ENCODE assay signal across 12 cellular contexts in the genomic region with DNA sequence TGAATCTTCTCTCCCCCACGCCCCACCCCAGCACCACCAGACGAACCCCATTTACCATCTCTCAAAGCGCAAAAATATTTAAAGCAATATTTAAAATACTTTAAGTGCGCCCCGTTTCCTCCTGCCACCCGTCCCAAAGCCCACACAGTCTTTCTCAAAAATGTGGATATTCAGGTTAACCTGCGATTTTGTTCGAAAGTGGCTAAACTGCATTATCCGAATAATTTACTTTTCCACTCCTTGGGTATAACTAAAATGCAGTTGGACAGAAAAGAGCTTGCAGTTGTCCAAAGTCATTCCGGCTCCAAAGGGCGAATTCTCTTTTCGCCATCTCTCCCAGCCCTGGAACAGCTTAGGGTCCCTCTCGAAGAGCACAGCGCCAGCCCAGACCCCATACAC. TPM values are rescaled to one million over a fixed set of nuclear protein-coding genes. Genes with fewer than 3 reads are reported as not detected.
DNase-seq lines count a peak whose midpoint lies in the region; ATAC-seq, FAIRE-seq and TF ChIP-seq lines count a peak whose summit lies in the region.
"Had no signal": no experiment of that assay in that cellular context is flagged by ENCODE, and none has a peak within 500 bp of the region (broad histone marks: within the 10 kb centered on the region; RNA-seq: fewer than 3 reads in every experiment).

No MANE protein-coding gene starts in this region.

- peak overlapping the region; percentile 78 for H3K4me2 ChIP-seq in keratinocyte (ENCODE audit: control insufficient read depth, extremely low read depth, insufficient read depth, low read depth, low read length)
- H3K4me2 ChIP-seq: KMS-11 had no signal

- no peak for TF ChIP-seq POLR2A in breast epithelium (IDR thresholded peaks at IDR 0.05)

- no peak for ATAC-seq in thoracic aorta (ENCODE audit: insufficient number of reproducible peaks, low FRiP score, low read depth)
- no peak for ATAC-seq in GM18870 (IDR thresholded peaks at IDR 0.05; ENCODE audit: unreplicated experiment)

- TF ChIP-seq CTCF in breast epithelium (IDR thresholded peaks at IDR 0.05) (no peak), MCF 10A (IDR thresholded peaks at IDR 0.05; ENCODE audit: unreplicated experiment) (no peak), brain (conservative IDR thresholded peaks at IDR 0.05) (no peak), keratinocyte (optimal IDR thresholded peaks at IDR 0.05 in 1 of 3, IDR thresholded peaks at IDR 0.05 in 1 of 3, conservative IDR thresholded peaks at IDR 0.05 in 1 of 3; ENCODE audit: extremely low read depth in 1 of 3, insufficient read depth in 2 of 3, low read length in 3 of 3) (no peak), thoracic aorta (IDR thresholded peaks at IDR 0.05) (no peak)

- CTCF ChIA-PET in MCF 10A (lab: Yijun Ruan, JAX), result interaction anchor here (0.7 to 1.5 kb wide), 2 partner anchors 12 to 27 kb away, joined by 3 to 6 read pairs; no protein-coding TSS in a partner anchor

- H3K4me3 Mint-ChIP-seq in MCF 10A (ENCODE audit: unreplicated experiment) (no peak overlapping the region), brain (peak overlapping the region; percentile 83 to 91 (median 86))

- H3K27me3 ChIP-seq in breast epithelium (peaks cover 0 to 24% of the 10 kb centered on the region in 2 donors), keratinocyte (ENCODE audit: control insufficient read depth, extremely low read depth, insufficient read depth, low read length) (peaks cover 24% of the 10 kb centered on the region), thoracic aorta (replicated peaks; ENCODE audit: insufficient read depth) (no peaks in the 10 kb centered on the region)

- peak overlapping the region in 2 of 3 donors; percentile 45 to 66 for H3K4me3 ChIP-seq in breast epithelium
- peak overlapping the region; percentile 33 to 68 (median 59) for H3K4me3 ChIP-seq in keratinocyte (ENCODE audit: control insufficient read depth in 2 of 3, extremely low read depth in 1 of 3, insufficient read depth in 2 of 3, low read depth in 1 of 3, low read length in 3 of 3)
- H3K4me3 ChIP-seq in thoracic aorta, result peak overlapping the region; percentile 62

- peak overlapping the region; percentile 78 for H2AFZ ChIP-seq in keratinocyte (ENCODE audit: control insufficient read depth, low read length)

- H3K4me1 ChIP-seq in breast epithelium, result no peaks in the 10 kb centered on the region
- peaks cover 3% of the 10 kb centered on the region for H3K4me1 ChIP-seq in keratinocyte (ENCODE audit: control insufficient read depth, extremely low read depth, insufficient read depth, low read length)
- peaks cover 5 to 11% of the 10 kb centered on the region in 2 donors for H3K4me1 ChIP-seq in thoracic aorta (ENCODE audit: control insufficient read depth in 1 of 2, low read depth in 2 of 2)

- BruUV-seq in MCF 10A (replicated peaks; lab: Mats Ljungman, UMichigan), result no TSS peak

- H3K27ac ChIP-seq in breast epithelium (no peak overlapping the region), keratinocyte (ENCODE audit: control insufficient read depth, insufficient read depth, low read length) (no peak overlapping the region), thoracic aorta (no peak overlapping the region)
- H3K27ac ChIP-seq: KMS-11 had no signal

- no peaks in the 10 kb centered on the region for H3K79me2 ChIP-seq in keratinocyte (ENCODE audit: control insufficient read depth, insufficient read depth, low read length)

- H3K27me3 Mint-ChIP-seq in MCF 10A (ENCODE audit: insufficient read depth, unreplicated experiment) (no peaks in the 10 kb centered on the region), brain (peaks cover 72% of the 10 kb centered on the region)

- H3K9me1 ChIP-seq in keratinocyte (ENCODE audit: control insufficient read depth, extremely low read depth, insufficient read depth, low read length), result no peaks in the 10 kb centered on the region

- no peak for DNase-seq in breast epithelium (ENCODE audit: low spot score in 2 of 2)
- DNase-seq in MCF 10A (ENCODE audit: unreplicated experiment), result no peak
- no peak for DNase-seq in keratinocyte (ENCODE audit: low read depth, low spot score)
- no peak for DNase-seq in thoracic aorta (ENCODE audit: low spot score)
- DNase-seq in AG08396 (ENCODE audit: low spot score), result no peak
- no peak for DNase-seq in NK-92 (lab: John Stamatoyannopoulos, UW; ENCODE audit: unreplicated experiment)
- DNase-seq: NCI-H510A; stimulated activated CD4-positive, alpha-beta T cell treated with anti-CD3 and anti-CD28 coated beads, Interleukin-4, amount 100 ng/mL, for 4 hours had no signal

- no peak overlapping the region for H3K27ac Mint-ChIP-seq in MCF 10A (ENCODE audit: low read depth, unreplicated experiment)
- no peak overlapping the region for H3K27ac Mint-ChIP-seq in brain

- H3K4me1 Mint-ChIP-seq in MCF 10A (ENCODE audit: insufficient read depth, unreplicated experiment) (peaks cover 9% of the 10 kb centered on the region), brain (peaks cover 5% of the 10 kb centered on the region)

- intact Hi-C loops in breast epithelium (cut with DNase I; ENCODE audit: low total_unique reads) (no loop called here), MCF 10A (cut with micrococcal nuclease) (no loop called here)

- H3K36me3 ChIP-seq in breast epithelium (no peaks in the 10 kb centered on the region), keratinocyte (ENCODE audit: control insufficient read depth in 2 of 2, extremely low read depth in 1 of 2, insufficient read depth in 2 of 2, low read length in 2 of 2) (no peaks in the 10 kb centered on the region), thoracic aorta (no peaks in the 10 kb centered on the region)

- no peak for FAIRE-seq in keratinocyte (lab: Jason Lieb, UNC)
- FAIRE-seq: TTC549 had no signal

- dilution Hi-C loops in keratinocyte (cut with MboI; ENCODE audit: extremely low pct_ligation_motif_present, low sequenced_read_pairs), result no loop called here

- POLR2A ChIA-PET in MCF 10A (lab: Yijun Ruan, JAX), result interaction anchor here (1.5 kb wide), 1 partner anchor 10 kb away, joined by 3 read pairs; no protein-coding TSS in a partner anchor

- no peaks in the 10 kb centered on the region for H4K20me1 ChIP-seq in keratinocyte (ENCODE audit: control insufficient read depth, extremely low read depth, insufficient read depth, low read length)

- no peak overlapping the region for H3K9ac ChIP-seq in keratinocyte (ENCODE audit: control insufficient read depth, extremely low read depth, insufficient read depth, low read length)
- H3K9ac ChIP-seq: KMS-11 had no signal

- no peaks in the 10 kb centered on the region for H3K36me3 Mint-ChIP-seq in MCF 10A (ENCODE audit: insufficient read depth, unreplicated experiment)
- H3K36me3 Mint-ChIP-seq in brain, result no peaks in the 10 kb centered on the region

- H3K9me3 ChIP-seq in breast epithelium (no peaks in the 10 kb centered on the region), keratinocyte (ENCODE audit: control insufficient read depth, low read depth, low read length) (no peaks in the 10 kb centered on the region), thoracic aorta (no peaks in the 10 kb centered on the region)

- no peaks in the 10 kb centered on the region for H3K9me3 Mint-ChIP-seq in MCF 10A (ENCODE audit: unreplicated experiment)
- H3K9me3 Mint-ChIP-seq in brain, result peaks cover 0 to 2% (median 0%) of the 10 kb centered on the region in 5 experiments

RNA-seq across cellular contexts. Expression of a gene that starts 0.7 kb away (rescaled TPM):
- not detected for total RNA-seq in breast epithelium
- not detected in 2 replicates for total RNA-seq in MCF 10A (2022)
- polyA plus RNA-seq in brain (ENCODE audit: insufficient read depth, low read depth, low replicate concordance), result 2.4 TPM
- polyA plus RNA-seq in keratinocyte, result 0.03 TPM in 1 of 3 replicates, not detected in the others
- polyA plus RNA-seq in keratinocyte (2011; ENCODE audit: low read depth), result not detected
- polyA plus RNA-seq in keratinocyte (2011; cell fraction: cytosol; rRNA removed), result not detected in 2 replicates
- not detected in 2 replicates for polyA plus RNA-seq in keratinocyte (2011; cell fraction: nucleus; rRNA removed)
- not detected in 2 replicates for polyA plus RNA-seq in keratinocyte (2012; ENCODE audit: low replicate concordance)
- polyA minus RNA-seq in keratinocyte, result not detected in 3 replicates
- polyA minus RNA-seq in keratinocyte (2011; cell fraction: cytosol; rRNA and poly(A)+ RNA removed), result not detected
- not detected in 2 replicates for polyA minus RNA-seq in keratinocyte (2011; cell fraction: nucleus; rRNA and poly(A)+ RNA removed)
- not detected for total RNA-seq in thoracic aorta

RNA-seq across cellular contexts. Expression of a gene that starts 36.8 kb away (rescaled TPM):
- total RNA-seq in breast epithelium (10 to 100 TPM; 23.4 to 27.2 (median 25.2) TPM), MCF 10A (2022) (29.2 and 30.9 TPM in 2 replicates), thoracic aorta (10 to 100 TPM; 25.3 to 27.8 TPM)
- polyA plus RNA-seq in brain (ENCODE audit: insufficient read depth, low read depth, low replicate concordance) (15.0 TPM), keratinocyte (18.0 to 35.4 TPM (median 23.6 TPM) in 3 replicates)
- 47.6 TPM for polyA plus RNA-seq in keratinocyte (2011; ENCODE audit: low read depth)
- polyA plus RNA-seq in keratinocyte (2011; cell fraction: cytosol; rRNA removed), result 11.3 and 18.6 TPM in 2 replicates
- 20.3 and 31.2 TPM in 2 replicates for polyA plus RNA-seq in keratinocyte (2011; cell fraction: nucleus; rRNA removed)
- 13.1 and 21.2 TPM in 2 replicates for polyA plus RNA-seq in keratinocyte (2012; ENCODE audit: low replicate concordance)
- polyA minus RNA-seq in keratinocyte, result 7.2 to 30.0 TPM (median 15.8 TPM) in 3 replicates
- 16.5 TPM for polyA minus RNA-seq in keratinocyte (2011; cell fraction: cytosol; rRNA and poly(A)+ RNA removed)
- 12.6 and 17.8 TPM in 2 replicates for polyA minus RNA-seq in keratinocyte (2011; cell fraction: nucleus; rRNA and poly(A)+ RNA removed)

RNA-seq across cellular contexts. Expression of a gene that starts 59.4 kb away (rescaled TPM):
- 1 to 10 TPM; 1.3 to 3.8 (median 1.8) TPM for total RNA-seq in breast epithelium
- total RNA-seq in MCF 10A (2022), result 12.1 and 22.0 TPM in 2 replicates
- polyA plus RNA-seq in brain (ENCODE audit: insufficient read depth, low read depth, low replicate concordance), result 16.8 TPM
- 4.7 to 27.4 TPM (median 17.7 TPM) in 3 replicates for polyA plus RNA-seq in keratinocyte
- polyA plus RNA-seq in keratinocyte (2011; ENCODE audit: low read depth), result 0.55 TPM
- 4.2 and 9.5 TPM in 2 replicates for polyA plus RNA-seq in keratinocyte (2011; cell fraction: cytosol; rRNA removed)
- 7.2 and 9.0 TPM in 2 replicates for polyA plus RNA-seq in keratinocyte (2011; cell fraction: nucleus; rRNA removed)
- 1.1 and 16.6 TPM in 2 replicates for polyA plus RNA-seq in keratinocyte (2012; ENCODE audit: low replicate concordance)
- polyA minus RNA-seq in keratinocyte, result 2.3 to 17.4 TPM (median 4.1 TPM) in 3 replicates
- 5.8 TPM for polyA minus RNA-seq in keratinocyte (2011; cell fraction: cytosol; rRNA and poly(A)+ RNA removed)
- polyA minus RNA-seq in keratinocyte (2011; cell fraction: nucleus; rRNA and poly(A)+ RNA removed), result 2.2 and 3.1 TPM in 2 replicates
- total RNA-seq in thoracic aorta, result 1 to 10 TPM; 2.4 to 2.5 TPM
